Comparison of ENCODE assay signal across 18 cellular contexts in the genomic region with DNA sequence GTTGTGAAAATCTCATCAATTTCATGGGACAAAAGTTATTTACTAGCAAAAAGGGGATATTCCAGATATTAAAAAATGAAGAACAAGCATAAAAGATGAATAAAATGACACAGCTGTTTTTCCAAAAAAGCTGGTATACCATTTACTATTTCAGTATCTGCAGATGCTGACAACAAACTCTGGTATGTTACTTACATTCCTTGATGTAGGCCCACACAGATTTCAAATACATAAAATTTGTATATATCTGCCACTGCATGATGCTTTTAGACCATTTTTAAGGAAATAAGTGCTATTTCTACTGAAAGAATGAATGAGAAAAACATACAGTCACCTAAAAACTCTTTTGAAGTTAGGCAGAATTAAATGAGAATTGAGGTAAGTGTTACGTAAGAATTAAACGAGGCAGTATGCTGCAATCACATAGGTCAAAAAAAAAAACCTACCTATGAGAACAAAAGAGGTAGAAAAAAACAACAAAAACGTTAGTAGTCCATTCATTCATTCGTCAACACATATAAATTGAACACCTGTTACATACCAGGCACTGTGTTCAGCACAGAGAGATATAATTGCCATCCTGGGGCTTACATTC.
"Had no signal": no experiment of that assay in that cellular context is flagged by ENCODE, and none has a peak within 500 bp of the region (broad histone marks: within the 10 kb centered on the region; RNA-seq: fewer than 3 reads in every experiment).

No MANE protein-coding gene starts in this region.

- H3K4me1 Mint-ChIP-seq: activated CD8-positive, alpha-beta memory T cell treated with anti-CD3 and anti-CD28 coated beads, Interleukin-2, amount 10 ng/mL, durations not matched to agents 7 days and 5 days; activated naive CD4-positive, alpha-beta T cell treated with anti-CD3 and anti-CD28 coated beads, Interleukin-2, amount 10 ng/mL, durations not matched to agents 7 days and 5 days; naive thymus-derived CD4-positive, alpha-beta T cell had no signal

- H3K4me3 ChIP-seq: gastroesophageal sphincter, heart right ventricle, lung, skin epidermis, suprapubic skin had no signal

- H3K27ac ChIP-seq: epithelial cell of prostate, gastroesophageal sphincter, heart right ventricle, skin epidermis, suprapubic skin, VCaP had no signal

- DNase-seq: activated CD4-positive, alpha-beta memory T cell treated with anti-CD3 and anti-CD28 coated beads for 36 hours; activated CD8-positive, alpha-beta memory T cell treated with anti-CD3 and anti-CD28 coated beads, Interleukin-2, amount 10 ng/mL, durations not matched to agents 7 days and 5 days; activated naive CD4-positive, alpha-beta T cell treated with anti-CD3 and anti-CD28 coated beads, Interleukin-2, amount 10 ng/mL, durations not matched to agents 7 days and 5 days; activated T-cell treated with anti-CD3 and anti-CD28 coated beads, Interleukin-2, amount 50 U/mL, for 24 hours; heart right ventricle; left colon; naive thymus-derived CD4-positive, alpha-beta T cell; stimulated activated CD4-positive, alpha-beta T cell treated with anti-CD3 and anti-CD28 coated beads, Interleukin-15, amount 100 ng/mL, for 24 hours; stimulated activated CD4-positive, alpha-beta T cell treated with anti-CD3 and anti-CD28 coated beads, Interleukin-4, amount 100 ng/mL, for 4 hours; stimulated activated CD8-positive, alpha-beta memory T cell treated with anti-CD3 and anti-CD28 coated beads, Interleukin-4, amount 100 ng/mL, for 48 hours; stimulated activated naive CD4-positive, alpha-beta T cell treated with Interleukin-2 at 50 U/mL for 16 hours had no signal

- H3K4me3 Mint-ChIP-seq: activated CD4-positive, alpha-beta memory T cell treated with anti-CD3 and anti-CD28 coated beads for 36 hours; activated CD8-positive, alpha-beta memory T cell treated with anti-CD3 and anti-CD28 coated beads, Interleukin-2, amount 10 ng/mL, durations not matched to agents 7 days and 5 days; activated naive CD4-positive, alpha-beta T cell treated with anti-CD3 and anti-CD28 coated beads, Interleukin-2, amount 10 ng/mL, durations not matched to agents 7 days and 5 days; activated T-cell treated with anti-CD3 and anti-CD28 coated beads, Interleukin-2, amount 50 U/mL, for 24 hours; naive thymus-derived CD4-positive, alpha-beta T cell; type B pancreatic cell had no signal

- H3K27me3 ChIP-seq: gastroesophageal sphincter, heart right ventricle, suprapubic skin had no signal

- H3K27ac Mint-ChIP-seq: activated CD4-positive, alpha-beta memory T cell treated with anti-CD3 and anti-CD28 coated beads for 36 hours; activated CD8-positive, alpha-beta memory T cell treated with anti-CD3 and anti-CD28 coated beads, Interleukin-2, amount 10 ng/mL, durations not matched to agents 7 days and 5 days; activated naive CD4-positive, alpha-beta T cell treated with anti-CD3 and anti-CD28 coated beads, Interleukin-2, amount 10 ng/mL, durations not matched to agents 7 days and 5 days; activated T-cell treated with anti-CD3 and anti-CD28 coated beads, Interleukin-2, amount 50 U/mL, for 24 hours; type B pancreatic cell had no signal

- H3K27me3 Mint-ChIP-seq: activated CD4-positive, alpha-beta memory T cell treated with anti-CD3 and anti-CD28 coated beads for 36 hours; activated CD8-positive, alpha-beta memory T cell treated with anti-CD3 and anti-CD28 coated beads, Interleukin-2, amount 10 ng/mL, durations not matched to agents 7 days and 5 days; activated naive CD4-positive, alpha-beta T cell treated with anti-CD3 and anti-CD28 coated beads, Interleukin-2, amount 10 ng/mL, durations not matched to agents 7 days and 5 days; activated T-cell treated with anti-CD3 and anti-CD28 coated beads, Interleukin-2, amount 50 U/mL, for 24 hours; naive thymus-derived CD4-positive, alpha-beta T cell; type B pancreatic cell had no signal

- H3K9me3 ChIP-seq: gastroesophageal sphincter, suprapubic skin had no signal

- H3K4me1 ChIP-seq: gastroesophageal sphincter, suprapubic skin had no signal

- H3K9me3 Mint-ChIP-seq: activated CD4-positive, alpha-beta memory T cell treated with anti-CD3 and anti-CD28 coated beads for 36 hours; activated naive CD4-positive, alpha-beta T cell treated with anti-CD3 and anti-CD28 coated beads, Interleukin-2, amount 10 ng/mL, durations not matched to agents 7 days and 5 days; activated T-cell treated with anti-CD3 and anti-CD28 coated beads, Interleukin-2, amount 50 U/mL, for 24 hours; type B pancreatic cell had no signal

- ATAC-seq: activated CD8-positive, alpha-beta memory T cell treated with anti-CD3 and anti-CD28 coated beads, Interleukin-2, amount 10 ng/mL, durations not matched to agents 7 days and 5 days; gastroesophageal sphincter; heart right ventricle; left colon; naive thymus-derived CD4-positive, alpha-beta T cell had no signal
